ENCODE assay signal across 8 cellular contexts in the genomic region with DNA sequence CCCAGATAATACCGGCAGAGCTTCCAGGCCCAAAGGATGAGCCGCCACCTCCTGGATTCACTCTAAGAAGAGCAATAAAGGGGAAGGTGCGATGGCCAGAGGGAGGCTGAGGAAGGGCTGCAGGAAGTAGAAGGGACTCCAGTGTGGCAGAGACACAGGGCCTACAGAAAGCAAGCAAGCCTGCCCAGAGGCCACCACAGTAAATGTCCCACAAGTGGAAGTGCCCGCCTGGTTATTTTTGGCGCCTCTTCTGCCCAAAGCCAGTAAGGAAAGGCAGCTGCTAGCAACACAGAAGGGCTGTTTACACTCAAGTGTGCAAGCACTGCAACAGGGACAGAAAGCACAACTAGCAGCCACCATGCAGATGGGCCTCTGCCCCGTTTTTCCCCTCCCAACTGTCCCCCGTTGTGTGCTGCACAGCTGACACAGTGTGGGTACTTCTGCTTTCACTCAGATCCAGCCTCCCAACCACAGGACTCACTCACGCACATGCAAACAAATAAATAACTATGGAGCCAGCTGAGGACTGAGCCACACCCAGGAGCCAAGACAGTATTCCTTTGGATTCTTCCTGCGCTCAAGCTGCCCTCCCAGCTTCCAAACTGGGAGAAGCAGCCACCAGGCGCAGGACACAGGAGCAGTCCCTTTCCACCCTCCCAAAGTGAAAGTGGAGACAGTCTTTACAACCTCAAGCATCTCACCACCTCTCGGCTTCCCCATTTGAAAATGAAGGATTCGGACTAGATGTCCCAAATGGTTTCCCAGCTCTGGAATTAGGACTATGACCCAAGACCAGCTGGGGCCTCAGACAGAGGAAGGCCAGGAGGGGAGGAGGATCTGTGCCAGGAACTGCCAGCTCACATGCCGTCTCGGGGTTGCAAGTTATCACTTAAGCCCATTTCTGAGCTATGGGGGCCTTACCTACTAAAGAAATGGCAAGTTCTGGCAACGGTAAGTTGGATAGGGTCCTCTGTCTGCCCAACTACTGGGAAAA. TPM values are rescaled to one million over a fixed set of nuclear protein-coding genes. Genes with fewer than 3 reads are reported as not detected.
DNase-seq lines count a peak whose midpoint lies in the region; ATAC-seq lines count a peak whose summit lies in the region.

No MANE protein-coding gene starts in this region.

- peak overlapping the region; percentile 82 for H3K27ac ChIP-seq in adipose tissue (ENCODE audit: low read depth, low read length)

- peaks cover 8% of the 10 kb centered on the region for H3K36me3 ChIP-seq in MG63

- ATAC-seq in GM21423 (IDR thresholded peaks at IDR 0.05; ENCODE audit: unreplicated experiment): peak; percentile 32

- H3K27me3 ChIP-seq in MG63: no peaks in the 10 kb centered on the region

- no peaks in the 10 kb centered on the region for H3K9me3 ChIP-seq in MG63

- DNase-seq in GDM1 (lab: John Stamatoyannopoulos, UW) (peak; percentile 63), MG63 (peak; percentile 66), hippocampal formation (lab: John Stamatoyannopoulos, UW) (peak; percentile 53 to 58), NCI-H774 (lab: John Stamatoyannopoulos, UW) (no peak), SHP77 (lab: John Stamatoyannopoulos, UW) (no peak)
- DNase-seq in stimulated activated CD4-positive, alpha-beta T cell treated with anti-CD3 and anti-CD28 coated beads, Interleukin-4, amount 100 ng/mL, for 24 hours: peak; percentile 66

- H3K4me3 ChIP-seq in MG63: no peak overlapping the region

- 18 to 56% (median 22%) methylated on average over 15 of the region's 15 CpGs for WGBS in adipose tissue, 3 donors

RNA-seq across cellular contexts. Expression of a gene that starts 40.0 kb away (rescaled TPM):
- 22.1 and 38.5 TPM in 2 replicates for total RNA-seq in MG63 (2014; rRNA removed; shearing (Covaris generic); ENCODE audit: low replicate concordance)
- polyA plus RNA-seq in adipose tissue: 10 to 100 TPM in 2 of 3 donors, 1 to 10 TPM in 1; 7.6 to 41.4 (median 21.6) TPM

Comparison
In these comparisons a context has a peak if more than half of its experiments do, and no peak if none do; other contexts are left out.
1. DNase-seq: peak in GDM1 (single experiment), MG63 (single experiment), hippocampal formation (2 of 2) and stimulated activated CD4-positive, alpha-beta T cell treated with anti-CD3 and anti-CD28 coated beads, Interleukin-4, amount 100 ng/mL, for 24 hours (single experiment); none in NCI-H774 (single experiment) and SHP77 (0 of 2).